Comparison of ENCODE assay signal across 12 cellular contexts in genomic region chr2:196201229-196201998, GRCh38. TPM values are rescaled to one million over a fixed set of nuclear protein-coding genes. Genes with fewer than 3 reads are reported as not detected.
DNase-seq lines count a peak whose midpoint lies in the region; ATAC-seq and TF ChIP-seq lines count a peak whose summit lies in the region.
"Had no signal": no experiment of that assay in that cellular context is flagged by ENCODE, and none has a peak within 500 bp of the region (broad histone marks: within the 10 kb centered on the region; RNA-seq: fewer than 3 reads in every experiment).

No MANE protein-coding gene starts in this region.

- no peak overlapping the region for H3K9ac ChIP-seq in Loucy (ENCODE audit: low read depth, low read length, poor library complexity, severe bottlenecking)

- intact Hi-C loops in lower lobe of right lung (cut with DNase I), result no loop called here

- no peaks in the 10 kb centered on the region for H3K36me3 Mint-ChIP-seq in CD8-positive, alpha-beta memory T cell
- H3K36me3 Mint-ChIP-seq in activated naive CD8-positive, alpha-beta T cell treated with anti-CD3 and anti-CD28 coated beads, Interleukin-2, amount 50 U/mL, for 24 hours (ENCODE audit: low read depth), result peaks cover 6% of the 10 kb centered on the region

- peaks cover 31 to 53% (median 53%) of the 10 kb centered on the region in 3 donors for H3K4me1 Mint-ChIP-seq in CD8-positive, alpha-beta memory T cell
- peaks cover 38% of the 10 kb centered on the region for H3K4me1 Mint-ChIP-seq in activated naive CD8-positive, alpha-beta T cell treated with anti-CD3 and anti-CD28 coated beads, Interleukin-2, amount 50 U/mL, for 24 hours

- 0 out of 2 replicates have a peak, but pooled peaks cover 2% of the 10 kb centered on the region for H3F3A ChIP-seq in Loucy (ENCODE audit: low read depth)

- ATAC-seq in activated naive CD8-positive, alpha-beta T cell treated with anti-CD3 and anti-CD28 coated beads, Interleukin-2, amount 50 U/mL, for 24 hours, result no peak
- ATAC-seq in lower lobe of right lung (no peak), GM19397 (IDR thresholded peaks at IDR 0.05; ENCODE audit: unreplicated experiment) (no peak), GM21786 (IDR thresholded peaks at IDR 0.05; ENCODE audit: unreplicated experiment) (no peak)

- peak overlapping the region; percentile 40 for H3K27ac ChIP-seq in CD8-positive, alpha-beta memory T cell (ENCODE audit: low read depth, low read length)
- peak overlapping the region; percentile 9 for H3K27ac ChIP-seq in lower lobe of right lung
- H3K27ac ChIP-seq: suprapubic skin had no signal

- H3K4me2 ChIP-seq in Loucy (ENCODE audit: low read depth, low read length, poor library complexity, severe bottlenecking), result peak overlapping the region; percentile 24

- H3K9me2 ChIP-seq in Loucy (replicated peaks; ENCODE audit: low read depth, low read length), result no peaks in the 10 kb centered on the region

- peak overlapping the region; percentile 68 to 88 (median 79) for H3K4me3 Mint-ChIP-seq in CD8-positive, alpha-beta memory T cell
- H3K4me3 Mint-ChIP-seq in activated naive CD8-positive, alpha-beta T cell treated with anti-CD3 and anti-CD28 coated beads, Interleukin-2, amount 50 U/mL, for 24 hours, result peak overlapping the region; percentile 66
- H3K4me3 Mint-ChIP-seq: CD14-positive monocyte had no signal

- POLR2A ChIA-PET in CD8-positive, alpha-beta memory T cell (lab: Charles Lee), result interaction anchor here (0.5 to 2.2 kb wide), 8 partner anchors 10 to 50 kb away, joined by 3 to 11 read pairs (median 3); partner anchors contain the start of gene STK17B

- no peak for TF ChIP-seq CTCF in Loucy (conservative IDR thresholded peaks at IDR 0.05; ENCODE audit: low read length)
- no peak for TF ChIP-seq CTCF in lower lobe of right lung (IDR thresholded peaks at IDR 0.05)
- no peak for TF ChIP-seq CTCF in BE2C (IDR thresholded peaks at IDR 0.05; ENCODE audit: low read depth, low read length)

- no peaks in the 10 kb centered on the region for H3K36me3 ChIP-seq in CD8-positive, alpha-beta memory T cell (ENCODE audit: insufficient read depth, low read length)
- H3K36me3 ChIP-seq in Loucy (ENCODE audit: insufficient read depth, low read length), result no peaks in the 10 kb centered on the region
- H3K36me3 ChIP-seq in lower lobe of right lung, result no peaks in the 10 kb centered on the region
- H3K36me3 ChIP-seq in BE2C, result no peaks in the 10 kb centered on the region
- H3K36me3 ChIP-seq: suprapubic skin had no signal

- CTCF ChIA-PET in CD8-positive, alpha-beta memory T cell (lab: Charles Lee), result interaction anchor here (0.9 to 2.7 kb wide), 7 partner anchors 10 to 74 kb away, joined by 3 to 9 read pairs (median 4); no protein-coding TSS in a partner anchor

- DNase-seq in CD8-positive, alpha-beta memory T cell, result no peak
- no peak for DNase-seq in activated naive CD8-positive, alpha-beta T cell treated with anti-CD3 and anti-CD28 coated beads, Interleukin-2, amount 50 U/mL, for 24 hours
- DNase-seq in lower lobe of right lung (no peak), BE2C (no peak)
- DNase-seq in stimulated activated CD4-positive, alpha-beta T cell treated with anti-CD3 and anti-CD28 coated beads, Interleukin-4, amount 100 ng/mL, for 1 hour, result no peak
- DNase-seq: NCI-H1436, NCI-H526 treated with DMSO at 0.1 percent for 48 hours had no signal

- H3K27ac Mint-ChIP-seq in CD8-positive, alpha-beta memory T cell, result peak overlapping the region; percentile 78 to 98 (median 94)
- H3K27ac Mint-ChIP-seq in activated naive CD8-positive, alpha-beta T cell treated with anti-CD3 and anti-CD28 coated beads, Interleukin-2, amount 50 U/mL, for 24 hours, result peak overlapping the region; percentile 92

- no peaks in the 10 kb centered on the region for H3K27me3 Mint-ChIP-seq in CD8-positive, alpha-beta memory T cell
- H3K27me3 Mint-ChIP-seq in activated naive CD8-positive, alpha-beta T cell treated with anti-CD3 and anti-CD28 coated beads, Interleukin-2, amount 50 U/mL, for 24 hours, result no peaks in the 10 kb centered on the region

- no peaks in the 10 kb centered on the region for H3K79me2 ChIP-seq in Loucy (ENCODE audit: insufficient read depth, low read length)

- no peaks in the 10 kb centered on the region for H3K9me3 Mint-ChIP-seq in CD8-positive, alpha-beta memory T cell
- no peaks in the 10 kb centered on the region for H3K9me3 Mint-ChIP-seq in activated naive CD8-positive, alpha-beta T cell treated with anti-CD3 and anti-CD28 coated beads, Interleukin-2, amount 50 U/mL, for 24 hours
- H3K9me3 Mint-ChIP-seq: CD14-positive monocyte had no signal

- H4K20me1 ChIP-seq in Loucy (ENCODE audit: insufficient read depth, low read length, poor library complexity, severe bottlenecking), result no peaks in the 10 kb centered on the region

- H3K4me3 ChIP-seq in CD8-positive, alpha-beta memory T cell (ENCODE audit: low read length), result peak overlapping the region; percentile 53
- H3K4me3 ChIP-seq in Loucy (ENCODE audit: low read length, poor library complexity, severe bottlenecking) (peak overlapping the region; percentile 4), lower lobe of right lung (no peak overlapping the region), BE2C (ENCODE audit: low read depth, low read length) (no peak overlapping the region)
- H3K4me3 ChIP-seq: suprapubic skin had no signal

- no peaks in the 10 kb centered on the region for H3K27me3 ChIP-seq in CD8-positive, alpha-beta memory T cell (ENCODE audit: insufficient read depth, low read length, poor library complexity, severe bottlenecking)
- no peaks in the 10 kb centered on the region for H3K27me3 ChIP-seq in Loucy (ENCODE audit: insufficient read depth, low read length, poor library complexity, severe bottlenecking)
- H3K27me3 ChIP-seq in lower lobe of right lung (ENCODE audit: low read depth), result no peaks in the 10 kb centered on the region
- no peaks in the 10 kb centered on the region for H3K27me3 ChIP-seq in BE2C
- H3K27me3 ChIP-seq: suprapubic skin had no signal

- H3K4me1 ChIP-seq in CD8-positive, alpha-beta memory T cell (ENCODE audit: insufficient read depth, low read length), result peaks cover 23% of the 10 kb centered on the region
- H3K4me1 ChIP-seq in Loucy (ENCODE audit: insufficient read depth, low read length, poor library complexity, severe bottlenecking), result peaks cover 37% of the 10 kb centered on the region
- H3K4me1 ChIP-seq in lower lobe of right lung, result peaks cover 9% of the 10 kb centered on the region
- H3K4me1 ChIP-seq in BE2C, result no peaks in the 10 kb centered on the region; the same call in 1 of the 2 replicates

- peak overlapping the region; percentile 47 for H2AFZ ChIP-seq in Loucy (ENCODE audit: low read length)

- H3K9me3 ChIP-seq in CD8-positive, alpha-beta memory T cell (ENCODE audit: low read length), result no peaks in the 10 kb centered on the region
- no peaks in the 10 kb centered on the region for H3K9me3 ChIP-seq in Loucy (ENCODE audit: insufficient read depth, low read depth, low read length)
- H3K9me3 ChIP-seq in lower lobe of right lung, result no peaks in the 10 kb centered on the region
- H3K9me3 ChIP-seq in BE2C, result no peaks in the 10 kb centered on the region
- H3K9me3 ChIP-seq: suprapubic skin had no signal

RNA-seq across cellular contexts. Expression of gene STK17B, which starts 30.0 kb away (rescaled TPM):
- total RNA-seq in CD8-positive, alpha-beta memory T cell, result 100 to 1,000 TPM; 121 to 130 TPM
- 54.6 TPM for polyA plus RNA-seq in CD8-positive, alpha-beta memory T cell
- 54.0 TPM for total RNA-seq in lower lobe of right lung
- polyA plus RNA-seq in BE2C (2012; ENCODE audit: insufficient read depth, insufficient read length, low read depth), result 2.3 TPM

Comparison
In these comparisons a context has a peak if more than half of its experiments do, and no peak if none do; other contexts are left out.
1. H3K4me3 ChIP-seq: peak in CD8-positive, alpha-beta memory T cell (single experiment) and Loucy (single experiment); none in lower lobe of right lung (single experiment) and BE2C (single experiment).